Comparison of ENCODE assay signal across 37 cellular contexts in genomic region chrX:135892781-135893180, GRCh38. TPM values are rescaled to one million over a fixed set of nuclear protein-coding genes. Genes with fewer than 3 reads are reported as not detected.
"Had no signal": no experiment of that assay in that cellular context is flagged by ENCODE, and none has a peak within 500 bp of the region (broad histone marks: within the 10 kb centered on the region; RNA-seq: fewer than 3 reads in every experiment).

No MANE protein-coding gene starts in this region.

- H3K9me3 ChIP-seq: gastrocnemius medialis had no signal

- H3K9me3 Mint-ChIP-seq: activated B cell treated with CpG ODN at 0.5 μM for 24 hours; activated CD8-positive, alpha-beta T cell treated with anti-CD3 and anti-CD28 coated beads for 36 hours; activated T-cell treated with anti-CD3 and anti-CD28 coated beads, Interleukin-2, amount 50 U/mL, for 4 hours; activated T-helper 17 cell treated with anti-CD3 and anti-CD28 coated beads, Interleukin-2, amount 50 U/mL, for 72 hours; effector memory CD8-positive, alpha-beta T cell; T-helper 2 cell treated with Interferon-gamma antibody and Interleukin-4, amounts not matched to agents 5 μg/mL and 100 μg/mL, for 36 hours had no signal

- H3K27me3 Mint-ChIP-seq: activated CD8-positive, alpha-beta T cell treated with anti-CD3 and anti-CD28 coated beads for 36 hours; activated naive CD8-positive, alpha-beta T cell; activated T-helper 17 cell treated with anti-CD3 and anti-CD28 coated beads, Interleukin-2, amount 50 U/mL, for 72 hours; T-helper 17 cell had no signal

- H3K4me1 ChIP-seq: esophagus muscularis mucosa, foreskin keratinocyte, gastrocnemius medialis had no signal

- H3K27ac ChIP-seq: brain microvascular endothelial cell, esophagus muscularis mucosa, foreskin keratinocyte, gastrocnemius medialis, WERI-Rb-1 had no signal

- ATAC-seq: activated CD4-positive, CD25-positive, alpha-beta regulatory T cell treated with anti-CD3 and anti-CD28 coated beads, Interleukin-2, amount 50 U/mL, for 24 hours; activated CD8-positive, alpha-beta T cell treated with anti-CD3 and anti-CD28 coated beads for 36 hours; activated T-cell treated with anti-CD3 and anti-CD28 coated beads, Interleukin-2, amount 50 U/mL, for 4 hours; activated T-helper 17 cell treated with anti-CD3 and anti-CD28 coated beads, Interleukin-2, amount 50 U/mL, for 72 hours; effector memory CD8-positive, alpha-beta T cell; foreskin keratinocyte; gastrocnemius medialis; T-helper 17 cell had no signal

- H3K36me3 Mint-ChIP-seq: activated naive CD8-positive, alpha-beta T cell had no signal

- H3K27me3 ChIP-seq: brain microvascular endothelial cell, esophagus muscularis mucosa, foreskin keratinocyte, gastrocnemius medialis had no signal

- H3K4me1 Mint-ChIP-seq: activated B cell treated with CpG ODN at 0.5 μM for 24 hours; activated T-helper 17 cell treated with anti-CD3 and anti-CD28 coated beads, Interleukin-2, amount 50 U/mL, for 72 hours; T-helper 17 cell had no signal

- H3K4me3 ChIP-seq: esophagus muscularis mucosa, gastrocnemius medialis had no signal

- FAIRE-seq: astrocyte, bronchial epithelial cell, colon had no signal

- H3K27ac Mint-ChIP-seq: activated B cell treated with CpG ODN at 0.5 μM for 24 hours; activated CD8-positive, alpha-beta T cell treated with anti-CD3 and anti-CD28 coated beads for 36 hours; activated naive CD8-positive, alpha-beta T cell; activated T-helper 17 cell treated with anti-CD3 and anti-CD28 coated beads, Interleukin-2, amount 50 U/mL, for 72 hours; effector memory CD8-positive, alpha-beta T cell; T-helper 17 cell; T-helper 2 cell treated with Interferon-gamma antibody and Interleukin-4, amounts not matched to agents 5 μg/mL and 100 μg/mL, for 36 hours had no signal

- DNase-seq: activated B cell treated with CpG ODN at 0.5 μM for 24 hours; activated CD4-positive, alpha-beta T cell treated with anti-CD3 and anti-CD28 coated beads for 48 hours; activated CD4-positive, alpha-beta T cell treated with anti-CD3 and anti-CD28 coated beads, Interleukin-2, amount 50 U/mL, for 1 hour; activated CD4-positive, alpha-beta T cell treated with anti-CD3 and anti-CD28 coated beads, Interleukin-2, amount 50 U/mL, for 48 hours; activated CD8-positive, alpha-beta memory T cell treated with anti-CD3 and anti-CD28 coated beads for 24 hours; activated CD8-positive, alpha-beta T cell treated with anti-CD3 and anti-CD28 coated beads for 36 hours; activated effector memory CD4-positive, alpha-beta T cell treated with Interleukin-2 at 50 U/mL for 16 hours; activated gamma-delta T cell treated with Interleukin-2 at 50 U/mL for 16 hours; activated naive CD4-positive, alpha-beta T cell treated with anti-CD3 and anti-CD28 coated beads, Interleukin-2, amount 50 U/mL, for 16 hours; activated naive CD4-positive, alpha-beta T cell treated with Interleukin-2 at 50 U/mL for 16 hours; activated T-cell treated with anti-CD3 and anti-CD28 coated beads, Interleukin-2, amount 50 U/mL, for 4 hours; amniotic stem cell; anterior cingulate cortex; brain microvascular endothelial cell; cortex of kidney; dermis blood vessel endothelial cell; effector CD4-positive, alpha-beta T cell; effector memory CD8-positive, alpha-beta T cell; erythroblast; foreskin keratinocyte; gastrocnemius medialis; glutamatergic neuron; T-helper 1 cell; T-helper 17 cell; T1000; WERI-Rb-1 had no signal

- H3K4me3 Mint-ChIP-seq: activated B cell treated with CpG ODN at 0.5 μM for 24 hours; activated CD8-positive, alpha-beta T cell treated with anti-CD3 and anti-CD28 coated beads for 36 hours; activated naive CD8-positive, alpha-beta T cell; activated T-cell treated with anti-CD3 and anti-CD28 coated beads, Interleukin-2, amount 50 U/mL, for 4 hours; activated T-helper 17 cell treated with anti-CD3 and anti-CD28 coated beads, Interleukin-2, amount 50 U/mL, for 72 hours; effector memory CD8-positive, alpha-beta T cell; T-helper 17 cell; T-helper 2 cell treated with Interferon-gamma antibody and Interleukin-4, amounts not matched to agents 5 μg/mL and 100 μg/mL, for 36 hours had no signal

- H3K36me3 ChIP-seq: brain microvascular endothelial cell, esophagus muscularis mucosa, gastrocnemius medialis, WERI-Rb-1 had no signal

RNA-seq across cellular contexts. Expression of gene CT45A10, which starts 0.5 kb away (rescaled TPM):
- total RNA-seq: activated B cell treated with CpG ODN at 0.5 μM for 24 hours; activated CD8-positive, alpha-beta T cell treated with anti-CD3 and anti-CD28 coated beads for 36 hours; activated T-cell treated with anti-CD3 and anti-CD28 coated beads, Interleukin-2, amount 50 U/mL, for 4 hours; activated T-helper 17 cell treated with anti-CD3 and anti-CD28 coated beads, Interleukin-2, amount 50 U/mL, for 72 hours; astrocyte; bronchial epithelial cell; cardiac septum; chondrocyte; dermis blood vessel endothelial cell; esophagus muscularis mucosa; foreskin keratinocyte; gastrocnemius medialis; T-helper 17 cell had no signal
- polyA plus RNA-seq: adipose tissue, foreskin keratinocyte had no signal

RNA-seq across cellular contexts. Expression of gene SAGE1, which starts 0.7 kb away (rescaled TPM):
- total RNA-seq: activated B cell treated with CpG ODN at 0.5 μM for 24 hours; activated CD8-positive, alpha-beta T cell treated with anti-CD3 and anti-CD28 coated beads for 36 hours; activated T-cell treated with anti-CD3 and anti-CD28 coated beads, Interleukin-2, amount 50 U/mL, for 4 hours; activated T-helper 17 cell treated with anti-CD3 and anti-CD28 coated beads, Interleukin-2, amount 50 U/mL, for 72 hours; astrocyte; bronchial epithelial cell; cardiac septum; chondrocyte; dermis blood vessel endothelial cell; esophagus muscularis mucosa; foreskin keratinocyte; gastrocnemius medialis; T-helper 17 cell had no signal
- polyA plus RNA-seq: adipose tissue, foreskin keratinocyte had no signal

RNA-seq across cellular contexts. Expression of gene CT45A9, which starts 21.2 kb away (rescaled TPM):
- total RNA-seq: activated B cell treated with CpG ODN at 0.5 μM for 24 hours; activated CD8-positive, alpha-beta T cell treated with anti-CD3 and anti-CD28 coated beads for 36 hours; activated T-cell treated with anti-CD3 and anti-CD28 coated beads, Interleukin-2, amount 50 U/mL, for 4 hours; activated T-helper 17 cell treated with anti-CD3 and anti-CD28 coated beads, Interleukin-2, amount 50 U/mL, for 72 hours; astrocyte; bronchial epithelial cell; cardiac septum; chondrocyte; dermis blood vessel endothelial cell; esophagus muscularis mucosa; foreskin keratinocyte; gastrocnemius medialis; T-helper 17 cell had no signal
- polyA plus RNA-seq: adipose tissue, foreskin keratinocyte had no signal

RNA-seq across cellular contexts. Expression of gene CT45A8, which starts 38.4 kb away (rescaled TPM):
- total RNA-seq: activated B cell treated with CpG ODN at 0.5 μM for 24 hours; activated CD8-positive, alpha-beta T cell treated with anti-CD3 and anti-CD28 coated beads for 36 hours; activated T-cell treated with anti-CD3 and anti-CD28 coated beads, Interleukin-2, amount 50 U/mL, for 4 hours; activated T-helper 17 cell treated with anti-CD3 and anti-CD28 coated beads, Interleukin-2, amount 50 U/mL, for 72 hours; astrocyte; bronchial epithelial cell; cardiac septum; chondrocyte; dermis blood vessel endothelial cell; esophagus muscularis mucosa; foreskin keratinocyte; gastrocnemius medialis; T-helper 17 cell had no signal
- polyA plus RNA-seq: adipose tissue, foreskin keratinocyte had no signal

RNA-seq across cellular contexts. Expression of gene CT45A7, which starts 55.7 kb away (rescaled TPM):
- total RNA-seq: activated B cell treated with CpG ODN at 0.5 μM for 24 hours; activated CD8-positive, alpha-beta T cell treated with anti-CD3 and anti-CD28 coated beads for 36 hours; activated T-cell treated with anti-CD3 and anti-CD28 coated beads, Interleukin-2, amount 50 U/mL, for 4 hours; activated T-helper 17 cell treated with anti-CD3 and anti-CD28 coated beads, Interleukin-2, amount 50 U/mL, for 72 hours; astrocyte; bronchial epithelial cell; cardiac septum; chondrocyte; dermis blood vessel endothelial cell; esophagus muscularis mucosa; foreskin keratinocyte; gastrocnemius medialis; T-helper 17 cell had no signal
- polyA plus RNA-seq: adipose tissue, foreskin keratinocyte had no signal
